ENCODE assay signal across 31 cellular contexts in genomic region chr10:128016423-128017060, GRCh38.
"Had no signal": no experiment of that assay in that cellular context is flagged by ENCODE, and none has a peak within 500 bp of the region (broad histone marks: within the 10 kb centered on the region; RNA-seq: fewer than 3 reads in every experiment).

No MANE protein-coding gene starts in this region.

- H3K36me3 Mint-ChIP-seq: activated naive CD4-positive, alpha-beta T cell treated with anti-CD3 and anti-CD28 coated beads, Interleukin-2, amount 50 U/mL, for 72 hours; stimulated activated memory B cell treated with anti-CD40 and anti-IgM and Interleukin-4, amounts not matched to agents 10 μg/mL and 1 μg/mL and 100 μg/mL, for 72 hours had no signal

- H3K36me3 ChIP-seq: gastrocnemius medialis, left ventricle myocardium inferior, neutrophil, prostate gland, stomach, thyroid gland, upper lobe of left lung, WERI-Rb-1 had no signal

- H3K27ac Mint-ChIP-seq: activated CD4-positive, alpha-beta memory T cell treated with anti-CD3 and anti-CD28 coated beads, Interleukin-2, amount 10 ng/mL, durations not matched to agents 7 days and 5 days; nephron; stimulated activated memory B cell treated with anti-CD40 and anti-IgM and Interleukin-4, amounts not matched to agents 10 μg/mL and 1 μg/mL and 100 μg/mL, for 72 hours had no signal

- ATAC-seq: activated CD4-positive, CD25-positive, alpha-beta regulatory T cell treated with anti-CD3 and anti-CD28 coated beads, Interleukin-2, amount 50 U/mL, for 24 hours; activated naive CD4-positive, alpha-beta T cell treated with anti-CD3 and anti-CD28 coated beads, Interleukin-2, amount 50 U/mL, for 72 hours; gastrocnemius medialis; mucosa of descending colon; sciatic nerve; stimulated activated memory B cell treated with anti-CD40 and anti-IgM and Interleukin-4, amounts not matched to agents 10 μg/mL and 1 μg/mL and 100 μg/mL, for 72 hours had no signal

- H3K9me3 Mint-ChIP-seq: activated CD4-positive, alpha-beta memory T cell treated with anti-CD3 and anti-CD28 coated beads, Interleukin-2, amount 10 ng/mL, durations not matched to agents 7 days and 5 days; activated naive CD4-positive, alpha-beta T cell treated with anti-CD3 and anti-CD28 coated beads, Interleukin-2, amount 50 U/mL, for 72 hours; central memory CD8-positive, alpha-beta T cell; nephron; stimulated activated memory B cell treated with anti-CD40 and anti-IgM and Interleukin-4, amounts not matched to agents 10 μg/mL and 1 μg/mL and 100 μg/mL, for 72 hours had no signal

- H3K4me3 Mint-ChIP-seq: activated CD4-positive, alpha-beta memory T cell treated with anti-CD3 and anti-CD28 coated beads, Interleukin-2, amount 10 ng/mL, durations not matched to agents 7 days and 5 days; central memory CD8-positive, alpha-beta T cell; nephron; stimulated activated memory B cell treated with anti-CD40 and anti-IgM and Interleukin-4, amounts not matched to agents 10 μg/mL and 1 μg/mL and 100 μg/mL, for 72 hours had no signal

- H3K4me1 ChIP-seq: prostate gland, thyroid gland had no signal

- FAIRE-seq: bronchial epithelial cell, colon, endometrium, islet of Langerhans, small intestine had no signal

- H3K9me3 ChIP-seq: gastrocnemius medialis, left ventricle myocardium inferior, mucosa of descending colon, neutrophil, prostate gland, stomach, thyroid gland, upper lobe of left lung had no signal

- H3K27ac ChIP-seq: gastrocnemius medialis, left ventricle myocardium inferior, neutrophil, prostate gland, stomach, upper lobe of left lung, WERI-Rb-1 had no signal

- DNase-seq: activated CD4-positive, alpha-beta memory T cell treated with anti-CD3 and anti-CD28 coated beads, Interleukin-2, amount 10 ng/mL, durations not matched to agents 7 days and 5 days; activated CD4-positive, alpha-beta T cell treated with anti-CD3 and anti-CD28 coated beads for 48 hours; activated gamma-delta T cell treated with Interleukin-2 at 50 U/mL for 16 hours; activated T-cell treated with anti-CD3 and anti-CD28 coated beads, Interleukin-2, amount 50 U/mL, for 48 hours; effector CD8-positive, alpha-beta T cell; gastrocnemius medialis; glutamatergic neuron; left ventricle myocardium inferior; mesendoderm; mucosa of descending colon; retina; small intestine; stimulated activated CD4-positive, alpha-beta T cell treated with anti-CD3 and anti-CD28 coated beads, Interleukin-4, amount 100 ng/mL, for 24 hours; stomach; T1000; thyroid gland; upper lobe of left lung; WERI-Rb-1 had no signal

- H3K27me3 ChIP-seq: gastrocnemius medialis, neutrophil, thyroid gland, upper lobe of left lung had no signal

- H3K4me3 ChIP-seq: gastrocnemius medialis, left ventricle myocardium inferior, lung, mucosa of descending colon, prostate gland, stomach, thyroid gland, upper lobe of left lung had no signal
